ENCODE assay signal across 25 cellular contexts in the genomic region with DNA sequence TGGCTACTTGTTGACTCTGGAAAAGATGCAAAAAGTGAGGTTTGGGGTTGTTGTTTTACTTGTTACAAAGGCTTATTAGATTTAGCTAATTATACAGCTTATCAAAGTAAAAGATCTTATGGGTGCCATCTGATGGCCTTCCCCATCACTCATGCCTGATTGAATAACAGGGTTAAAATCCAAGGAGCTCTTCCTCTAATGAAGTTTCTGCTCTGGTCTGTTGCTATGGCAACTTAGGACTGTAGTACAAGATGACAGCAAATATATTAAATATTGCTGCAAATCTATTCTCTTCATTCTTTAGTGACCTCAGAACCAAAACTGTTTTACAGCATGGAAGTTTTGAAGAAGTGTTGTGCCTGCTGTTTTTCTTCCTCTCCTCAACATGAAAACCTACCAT. TPM values are rescaled to one million over a fixed set of nuclear protein-coding genes. Genes with fewer than 3 reads are reported as not detected.
DNase-seq lines count a peak whose midpoint lies in the region; ATAC-seq, FAIRE-seq and TF ChIP-seq lines count a peak whose summit lies in the region.
"Had no signal": no experiment of that assay in that cellular context is flagged by ENCODE, and none has a peak within 500 bp of the region (broad histone marks: within the 10 kb centered on the region; RNA-seq: fewer than 3 reads in every experiment).

No MANE protein-coding gene starts in this region.

- in situ Hi-C loops in K562 (cut with MboI): no loop called here

- peak; percentile 55 for DNase-seq in NCI-H82 (lab: John Stamatoyannopoulos, UW)
- DNase-seq in NCI-H82 treated with DMSO at 0.1 percent for 48 hours (lab: John Stamatoyannopoulos, UW; ENCODE audit: unreplicated experiment): no peak
- peak; percentile 89 for DNase-seq in SK-N-DZ (ENCODE audit: low spot score)
- no peak for DNase-seq in K562 (ENCODE audit: extremely low read depth in 1 of 4, low spot score in 3 of 4)
- no peak for DNase-seq in T-helper 1 cell
- no peak for DNase-seq in NCI-H1694 treated with DMSO at 0.1 percent for 48 hours (lab: John Stamatoyannopoulos, UW)
- DNase-seq: 8988T; ACHN; AML-193; BE2C; Calu3; CD4-positive, alpha-beta T cell; COR-L47; DMS53; DMS79 treated with DMSO at 0.1 percent for 48 hours; GF-D8; GM23248; H7; HCEC 1CT had no signal

- TF ChIP-seq RAD21 in K562 (CRISPR knock-in tag; conservative IDR thresholded peaks at IDR 0.05 in 1 of 2, IDR thresholded peaks at IDR 0.05 in 1 of 2): no peak

- CTCF ChIA-PET in K562 (lab: Yijun Ruan, JAX; ENCODE audit: low intra/inter-chr PET ratio): no interaction called here

- no peak overlapping the region for H3K4me3 ChIP-seq in K562
- H3K4me3 ChIP-seq: A549; BLaER1 treated with 17β-estradiol and CSF1 and Interleukin-3, amounts not matched to agents 10 nM and 100 nM; GM23248 had no signal

- 0 out of 5 replicates have a peak, but pooled peaks cover 0 to under 1% of the 10 kb centered on the region in 2 experiments for H3K27me3 ChIP-seq in K562 (ENCODE audit: control insufficient read depth in 2 of 2, insufficient read depth in 2 of 2, low read length in 2 of 2)
- H3K27me3 ChIP-seq: BE2C; BLaER1 treated with 17β-estradiol and CSF1 and Interleukin-3, amounts not matched to agents 10 nM and 100 nM had no signal

- no peak overlapping the region for H3K27ac ChIP-seq in K562 (ENCODE audit: extremely low read depth, low read depth, low read length)
- H3K27ac ChIP-seq: A549; BLaER1 treated with 17β-estradiol and CSF1 and Interleukin-3, amounts not matched to agents 10 nM and 100 nM; GM23248 had no signal

- intact Hi-C loops in K562 (cut with micrococcal nuclease): no loop called here

- BruUV-seq in K562 (replicated peaks; lab: Mats Ljungman, UMichigan): no TSS peak

- no peak for TF ChIP-seq EP300 in K562 (IDR thresholded peaks at IDR 0.05; ENCODE audit: low read length)

- no peak overlapping the region for H2AFZ ChIP-seq in K562 (ENCODE audit: low read depth, low read length)
- H2AFZ ChIP-seq: GM23248 had no signal

- no peak for TF ChIP-seq CTCF in K562 (IDR thresholded peaks at IDR 0.05 in 2 of 3, conservative IDR thresholded peaks at IDR 0.05 in 1 of 3; ENCODE audit: insufficient read depth in 2 of 3, low read depth in 1 of 3, low read length in 3 of 3)

- TF ChIP-seq POLR2A in K562 (conservative IDR thresholded peaks at IDR 0.05): no peak

- FAIRE-seq in K562 (lab: Jason Lieb, UNC): no peak
- FAIRE-seq: A549, GM12892, GM19239, H1 had no signal

- no peak overlapping the region for H3K9ac ChIP-seq in K562 (ENCODE audit: insufficient read depth in 1 of 2, low read depth in 2 of 2, low read length in 2 of 2)
- H3K9ac ChIP-seq: BLaER1 treated with 17β-estradiol and CSF1 and Interleukin-3, amounts not matched to agents 10 nM and 100 nM; GM23248 had no signal

- H3K4me1 ChIP-seq in K562 (replicated peaks in 1 of 2; ENCODE audit: control insufficient read depth in 2 of 2, insufficient read depth in 2 of 2, low read length in 2 of 2): no peaks in the 10 kb centered on the region
- H3K4me1 ChIP-seq: A549, BE2C had no signal

- H3K9me1 ChIP-seq in K562 (ENCODE audit: control insufficient read depth, insufficient read depth, low read length): no peaks in the 10 kb centered on the region

- H3K79me2 ChIP-seq in K562 (ENCODE audit: control insufficient read depth, insufficient read depth, low read length): no peaks in the 10 kb centered on the region

- H4K20me1 ChIP-seq in K562 (replicated peaks; ENCODE audit: control insufficient read depth, insufficient read depth, low read length): no peaks in the 10 kb centered on the region
- H4K20me1 ChIP-seq: BLaER1 treated with 17β-estradiol and CSF1 and Interleukin-3, amounts not matched to agents 10 nM and 100 nM had no signal

- ATAC-seq in K562 (no peak), GM18858 (IDR thresholded peaks at IDR 0.05; ENCODE audit: unreplicated experiment) (no peak)
- ATAC-seq: A549 had no signal

- no peak overlapping the region for H3K4me2 ChIP-seq in K562 (ENCODE audit: insufficient read depth, low read length)
- H3K4me2 ChIP-seq: A549; BLaER1 treated with 17β-estradiol and CSF1 and Interleukin-3, amounts not matched to agents 10 nM and 100 nM had no signal

- no peaks in the 10 kb centered on the region for H3K9me3 ChIP-seq in K562 (replicated peaks; ENCODE audit: control insufficient read depth, insufficient read depth, low read depth, low read length)
- H3K9me3 ChIP-seq: A549, BE2C had no signal

- H3K36me3 ChIP-seq in K562 (ENCODE audit: control insufficient read depth, insufficient read depth, low read length): no peaks in the 10 kb centered on the region
- H3K36me3 ChIP-seq: BE2C; BLaER1 treated with 17β-estradiol and CSF1 and Interleukin-3, amounts not matched to agents 10 nM and 100 nM had no signal

- POLR2A ChIA-PET in K562 (lab: Yijun Ruan, JAX): interaction anchor here (0.7 kb wide), 1 partner anchor 178 kb away, joined by 3 read pairs; no protein-coding TSS in a partner anchor

TF ChIP-seq in K562, 482 proteins besides CTCF, POLR2A, EP300 and RAD21:
- TF ChIP-seq RFX1 (IDR thresholded peaks at IDR 0.05) (peak; percentile 77), TRIM28 (IDR thresholded peaks at IDR 0.05) (no peak)
TF ChIP-seq in K562: peak in this region for 1.

RNA-seq across cellular contexts. Expression of a gene that starts 45.6 kb away (rescaled TPM):
- 16.5 and 20.8 TPM in 2 replicates for polyA plus RNA-seq in SK-N-DZ (2014; cell fraction: cytosol; rRNA removed)
- 17.2 and 19.9 TPM in 2 replicates for polyA plus RNA-seq in SK-N-DZ (2014; cell fraction: nucleus; rRNA removed)
- 0.81 and 2.2 TPM in 2 replicates for total RNA-seq in K562 (2011; cell fraction: chromatin; rRNA removed; ENCODE audit: low replicate concordance)
- total RNA-seq in K562 (2011; cell fraction: nucleolus; rRNA removed): 1.6 TPM in 1 of 2 replicates, not detected in the other
- 0.66 and 2.1 TPM in 2 replicates for total RNA-seq in K562 (2011; cell fraction: nucleoplasm; rRNA removed)
- total RNA-seq in K562 (2014; rRNA removed): 0.20 TPM in 1 of 2 replicates, not detected in the other
- 0.33 and 0.61 TPM in 2 replicates for total RNA-seq in K562 (2014; rRNA removed; fragmentation: Illumina TruSeq; extraction: Trizol)
- total RNA-seq in K562 (2015; rRNA removed; fragmentation: Illumina TruSeq; extraction: Trizol): 0.11 and 0.38 TPM in 2 replicates
- total RNA-seq in K562 (2021): 0.16 and 0.35 TPM in 2 replicates
- 0.69 and 0.85 TPM in 2 replicates for polyA plus RNA-seq in K562 (2011; rRNA removed)
- 0.30 and 0.31 TPM in 2 replicates for polyA plus RNA-seq in K562 (2011; cell fraction: cytosol; rRNA removed)
- polyA plus RNA-seq in K562 (2011; cell fraction: nucleus; rRNA removed): 0.54 and 0.91 TPM in 2 replicates
- polyA plus RNA-seq in K562 (2012): 0.42 and 0.78 TPM in 2 replicates
- polyA plus RNA-seq in K562 (2014; fragmentation: Illumina TruSeq; extraction: Trizol): 0.46 TPM in 1 of 2 replicates, not detected in the other
- polyA plus RNA-seq in K562 (2014; fragmentation: Nextera tagmentation; extraction: Ambion mirVana): under 1 TPM; 0.29 to 0.35 TPM
- polyA plus RNA-seq in K562 (2014; rRNA removed): 1.0 TPM in 1 of 2 replicates, not detected in the other
- polyA minus RNA-seq in K562 (2011; rRNA and poly(A)+ RNA removed): 0.18 TPM in 1 of 2 replicates, not detected in the other
- polyA minus RNA-seq in K562 (2011; cell fraction: cytosol; rRNA and poly(A)+ RNA removed): not detected in 2 replicates
- polyA minus RNA-seq in K562 (2011; cell fraction: nucleus; rRNA and poly(A)+ RNA removed): 1.8 and 2.8 TPM in 2 replicates

Comparison
In these comparisons a context has a peak if more than half of its experiments do, and no peak if none do; other contexts are left out.
1. DNase-seq: peak in NCI-H82 (single experiment) and SK-N-DZ (single experiment); none in NCI-H82 treated with DMSO at 0.1 percent for 48 hours (single experiment), K562 (0 of 4), T-helper 1 cell (0 of 5) and NCI-H1694 treated with DMSO at 0.1 percent for 48 hours (single experiment).